In genomic region chr3:136872258-136872657, GRCh38 we compare ENCODE assay signal across 8 cellular contexts. TPM values are rescaled to one million over a fixed set of nuclear protein-coding genes. Genes with fewer than 3 reads are reported as not detected.
DNase-seq lines count a peak whose midpoint lies in the region; ATAC-seq, FAIRE-seq and TF ChIP-seq lines count a peak whose summit lies in the region.
"Not testable (repeated sequence)": the region's sequence is repeated elsewhere in the genome, so short reads cannot be mapped to it uniquely, and the experiment has no call there.
"Had no signal": no experiment of that assay in that cellular context is flagged by ENCODE, and none has a peak within 500 bp of the region (broad histone marks: within the 10 kb centered on the region; RNA-seq: fewer than 3 reads in every experiment).

No MANE protein-coding gene starts in this region.

- not testable (repeated sequence) for ATAC-seq in CD4-positive, alpha-beta T cell (ENCODE audit: poor library complexity); DND-41 (ENCODE audit: insufficient read depth, low read depth); WTC11; effector memory CD8-positive, alpha-beta T cell (replicated peaks); HepG2

- not testable (repeated sequence) for TF ChIP-seq CTCF in CD4-positive, alpha-beta T cell (IDR thresholded peaks at IDR 0.05); DND-41 (IDR thresholded peaks at IDR 0.05; ENCODE audit: borderline replicate concordance, extremely low read depth, low read length, poor library complexity, severe bottlenecking); WTC11 (IDR thresholded peaks at IDR 0.05); HepG2 (CRISPR knock-in tag; IDR thresholded peaks at IDR 0.05); neutrophil (IDR thresholded peaks at IDR 0.05)

- not testable (repeated sequence) for H3K4me3 ChIP-seq in DND-41 (ENCODE audit: low read depth in 1 of 2, low read length in 2 of 2); HepG2 (replicated peaks in 1 of 3; ENCODE audit: insufficient read depth in 1 of 3, low read depth in 2 of 3, low read length in 3 of 3); neutrophil (ENCODE audit: low read depth in 1 of 2, low read length in 1 of 2)

- peaks cover 83% of the 10 kb centered on the region for H3K36me3 Mint-ChIP-seq in CD4-positive, alpha-beta T cell (ENCODE audit: low read depth)
- H3K36me3 Mint-ChIP-seq in WTC11 = peaks cover 29% of the 10 kb centered on the region
- peaks cover 33% of the 10 kb centered on the region for H3K36me3 Mint-ChIP-seq in activated naive CD4-positive, alpha-beta T cell treated with anti-CD3 and anti-CD28 coated beads, Interleukin-2, amount 50 U/mL, for 24 hours
- H3K36me3 Mint-ChIP-seq in effector memory CD8-positive, alpha-beta T cell (ENCODE audit: insufficient read depth) = peaks cover 49% of the 10 kb centered on the region

- H3K4me2 ChIP-seq in DND-41 (ENCODE audit: insufficient read depth, low read length); HepG2 (ENCODE audit: low read depth, low read length): not testable (repeated sequence)

- peaks cover 87% of the 10 kb centered on the region for H3K79me2 ChIP-seq in DND-41 (ENCODE audit: insufficient read depth, low read length)
- peaks cover 83% of the 10 kb centered on the region for H3K79me2 ChIP-seq in HepG2 (ENCODE audit: insufficient read depth, low read length)

- H3K9ac ChIP-seq in DND-41 (ENCODE audit: low read depth, low read length); HepG2 (ENCODE audit: insufficient read depth, low read depth, low read length): not testable (repeated sequence)

- not testable (repeated sequence) for TF ChIP-seq RAD21 in HepG2 (CRISPR knock-in tag; IDR thresholded peaks at IDR 0.05)

- not testable (repeated sequence) for TF ChIP-seq EP300 in HepG2 (IDR thresholded peaks at IDR 0.05; ENCODE audit: low read depth in 2 of 2, low read length in 2 of 2); HepG2 (CRISPR knock-in tag; IDR thresholded peaks at IDR 0.05; ENCODE audit: borderline replicate concordance)

- peak overlapping the region; percentile 50 for H3K27ac Mint-ChIP-seq in CD4-positive, alpha-beta T cell
- peak overlapping the region; percentile 29; the same call in 1 of the 2 replicates for H3K27ac Mint-ChIP-seq in WTC11
- H3K27ac Mint-ChIP-seq in activated naive CD4-positive, alpha-beta T cell treated with anti-CD3 and anti-CD28 coated beads, Interleukin-2, amount 50 U/mL, for 24 hours = peak overlapping the region; percentile 77
- peak overlapping the region in 1 of 2 donors; percentile 10 for H3K27ac Mint-ChIP-seq in effector memory CD8-positive, alpha-beta T cell

- peaks cover 65% of the 10 kb centered on the region for H3K4me1 Mint-ChIP-seq in CD4-positive, alpha-beta T cell (ENCODE audit: low read depth)
- peaks cover 35% of the 10 kb centered on the region for H3K4me1 Mint-ChIP-seq in WTC11
- H3K4me1 Mint-ChIP-seq in activated naive CD4-positive, alpha-beta T cell treated with anti-CD3 and anti-CD28 coated beads, Interleukin-2, amount 50 U/mL, for 24 hours = peaks cover 72% of the 10 kb centered on the region
- peaks cover 47 to 68% of the 10 kb centered on the region in 2 donors for H3K4me1 Mint-ChIP-seq in effector memory CD8-positive, alpha-beta T cell (ENCODE audit: low read depth in 2 of 2)

- intact Hi-C loops in CD4-positive, alpha-beta T cell (cut with DNase I, micrococcal nuclease); HepG2 (cut with micrococcal nuclease; ENCODE audit: unreplicated experiment): not testable (repeated sequence)

- POLR2A ChIA-PET in CD4-positive, alpha-beta T cell (lab: Charles Lee) = interaction anchor here (2.6 kb wide), 1 partner anchor 11 kb away, joined by 11 read pairs; the partner anchor contains the start of gene NCK1
- POLR2A ChIA-PET in WTC11 (lab: Charles Lee) = not testable (repeated sequence)
- POLR2A ChIA-PET in HepG2 (lab: Yijun Ruan, JAX) = interaction anchor here (2.0 kb wide), 1 partner anchor 10 kb away, joined by 6 read pairs; the partner anchor contains the start of gene NCK1

- TF ChIP-seq POLR2A in HepG2 (IDR thresholded peaks at IDR 0.05; ENCODE audit: insufficient read depth in 1 of 2, low read depth in 2 of 2, low read length in 2 of 2) = not testable (repeated sequence)

- in situ Hi-C loops in HepG2 (cut with HindIII; ENCODE audit: extremely low pct_ligation_motif_present, low pct_unique_long_range_greater_than_20kb) = not testable (repeated sequence)

- H4K20me1 ChIP-seq in DND-41 (ENCODE audit: insufficient read depth, low read length) = peaks cover 29% of the 10 kb centered on the region; the same call in 1 of the 2 replicates
- peaks cover 20% of the 10 kb centered on the region for H4K20me1 ChIP-seq in HepG2 (ENCODE audit: insufficient read depth, low read length)

- H3K27ac ChIP-seq in CD4-positive, alpha-beta T cell (ENCODE audit: low read depth, low read length); HepG2 (ENCODE audit: extremely low read length, insufficient read depth, low read length): not testable (repeated sequence)
- 0 out of 2 replicates have a peak overlapping the region, but pooled peaks have one; percentile 1 for H3K27ac ChIP-seq in DND-41 (ENCODE audit: low read length)
- H3K27ac ChIP-seq in neutrophil = peak overlapping the region; percentile 27

- H3K9me3 ChIP-seq in CD4-positive, alpha-beta T cell (ENCODE audit: control insufficient read depth, low read length); DND-41 (ENCODE audit: insufficient read depth, low read length, severe bottlenecking); HepG2 (ENCODE audit: low read length); neutrophil: not testable (repeated sequence)

- H2AFZ ChIP-seq in DND-41 (ENCODE audit: low read depth, low read length); HepG2 (ENCODE audit: low read length): not testable (repeated sequence)

- BruUV-seq in HepG2 (replicated peaks; lab: Mats Ljungman, UMichigan) = not testable (repeated sequence)

- not testable (repeated sequence) for FAIRE-seq in HepG2 (lab: Jason Lieb, UNC)

- H3K4me1 ChIP-seq in DND-41 (ENCODE audit: insufficient read depth, low read length); neutrophil (ENCODE audit: control insufficient read depth in 1 of 2, insufficient read depth in 1 of 2, low read depth in 1 of 2, low read length in 1 of 2): not testable (repeated sequence)
- peaks cover 57% of the 10 kb centered on the region for H3K4me1 ChIP-seq in HepG2 (ENCODE audit: insufficient read depth, low read length)

- H3K9me3 Mint-ChIP-seq in CD4-positive, alpha-beta T cell; activated naive CD4-positive, alpha-beta T cell treated with anti-CD3 and anti-CD28 coated beads, Interleukin-2, amount 50 U/mL, for 24 hours; effector memory CD8-positive, alpha-beta T cell: not testable (repeated sequence)
- H3K9me3 Mint-ChIP-seq in WTC11 = peaks cover 10% of the 10 kb centered on the region

- peaks cover 55% of the 10 kb centered on the region for H3K36me3 ChIP-seq in DND-41 (ENCODE audit: insufficient read depth, low read length)
- not testable (repeated sequence) for H3K36me3 ChIP-seq in HepG2 (replicated peaks in 1 of 2; ENCODE audit: control insufficient read depth in 1 of 2, insufficient read depth in 2 of 2, low read length in 2 of 2); neutrophil

- CTCF ChIA-PET in CD4-positive, alpha-beta T cell (lab: Charles Lee); HepG2 (lab: Yijun Ruan, JAX; ENCODE audit: low intra/inter-chr PET ratio, low total read pairs): not testable (repeated sequence)
- CTCF ChIA-PET in WTC11 (lab: Charles Lee) = interaction anchor here (0.6 kb wide), 1 partner anchor 72 kb away, joined by 3 read pairs; no protein-coding TSS in a partner anchor

- not testable (repeated sequence) for H3K27me3 Mint-ChIP-seq in CD4-positive, alpha-beta T cell; WTC11 (ENCODE audit: low read depth); activated naive CD4-positive, alpha-beta T cell treated with anti-CD3 and anti-CD28 coated beads, Interleukin-2, amount 50 U/mL, for 24 hours; effector memory CD8-positive, alpha-beta T cell

- not testable (repeated sequence) for H3K27me3 ChIP-seq in CD4-positive, alpha-beta T cell (ENCODE audit: control insufficient read depth, insufficient read depth, low read length); DND-41 (ENCODE audit: insufficient read depth, low read length, poor library complexity); HepG2 (ENCODE audit: control insufficient read depth in 1 of 2, insufficient read depth in 2 of 2, low read length in 2 of 2); neutrophil

- not testable (repeated sequence) for DNase-seq in CD4-positive, alpha-beta T cell; DND-41; WTC11 (ENCODE audit: low spot score); effector memory CD8-positive, alpha-beta T cell; HepG2 (ENCODE audit: low spot score)

- 100% methylated on average over 3 of the region's 3 CpGs for WGBS in HepG2 (ENCODE audit: low lambda C conversion rate)

- not testable (repeated sequence) for H3K4me3 Mint-ChIP-seq in CD4-positive, alpha-beta T cell; WTC11; activated naive CD4-positive, alpha-beta T cell treated with anti-CD3 and anti-CD28 coated beads, Interleukin-2, amount 50 U/mL, for 24 hours
- H3K4me3 Mint-ChIP-seq in effector memory CD8-positive, alpha-beta T cell = peak overlapping the region; percentile 44 to 61

RNA-seq across cellular contexts. Expression of gene NCK1, which starts 10.2 kb away (rescaled TPM):
- total RNA-seq in CD4-positive, alpha-beta T cell = 10 to 100 TPM; 52.9 to 55.0 TPM
- total RNA-seq in WTC11 (2021) (24.4 to 31.6 TPM (median 28.9 TPM) in 3 replicates), HepG2 (2016; rRNA removed; fragmentation: Illumina TruSeq; extraction: Trizol) (30.4 and 51.0 TPM in 2 replicates)
- 8.3 and 17.1 TPM in 2 replicates for total RNA-seq in HepG2 (2016; cell fraction: cytosol; rRNA removed; fragmentation: Illumina TruSeq; extraction: Trizol; ENCODE audit: low read depth)
- 35.7 and 48.8 TPM in 2 replicates for total RNA-seq in HepG2 (2016; cell fraction: insoluble cytoplasmic fraction; rRNA removed; fragmentation: Illumina TruSeq; extraction: Trizol)
- total RNA-seq in HepG2 (2016; cell fraction: membrane; rRNA removed; fragmentation: Illumina TruSeq; extraction: Trizol) = 21.3 and 25.2 TPM in 2 replicates
- 27.2 and 29.5 TPM in 2 replicates for total RNA-seq in HepG2 (2016; cell fraction: nucleus; rRNA removed; fragmentation: Illumina TruSeq; extraction: Trizol)
- polyA plus RNA-seq in HepG2 (2011; rRNA removed) = 11.0 and 14.7 TPM in 2 replicates
- polyA plus RNA-seq in HepG2 (2011; cell fraction: cytosol; rRNA removed) = 6.2 and 9.9 TPM in 2 replicates
- 6.5 and 6.9 TPM in 2 replicates for polyA plus RNA-seq in HepG2 (2011; cell fraction: nucleus; rRNA removed)
- 16.0 and 17.6 TPM in 2 replicates for polyA plus RNA-seq in HepG2 (2012)
- 4.2 and 6.7 TPM in 2 replicates for polyA plus RNA-seq in HepG2 (2016; cell fraction: cytosol; fragmentation: Illumina TruSeq; extraction: Trizol; ENCODE audit: low read depth)
- 45.9 and 47.3 TPM in 2 replicates for polyA plus RNA-seq in HepG2 (2016; cell fraction: insoluble cytoplasmic fraction; fragmentation: Illumina TruSeq; extraction: Trizol; ENCODE audit: low read depth)
- 9.9 and 12.4 TPM in 2 replicates for polyA plus RNA-seq in HepG2 (2016; cell fraction: membrane; fragmentation: Illumina TruSeq; extraction: Trizol; ENCODE audit: low read depth)
- 17.3 and 21.6 TPM in 2 replicates for polyA plus RNA-seq in HepG2 (2016; cell fraction: nucleus; fragmentation: Illumina TruSeq; extraction: Trizol; ENCODE audit: insufficient read depth, low read depth)
- polyA minus RNA-seq in HepG2 (2011; rRNA and poly(A)+ RNA removed; ENCODE audit: low replicate concordance) = 8.7 and 12.3 TPM in 2 replicates
- 13.4 and 16.2 TPM in 2 replicates for polyA minus RNA-seq in HepG2 (2011; cell fraction: cytosol; rRNA and poly(A)+ RNA removed)
- 51.5 and 57.7 TPM in 2 replicates for polyA minus RNA-seq in HepG2 (2011; cell fraction: nucleus; rRNA and poly(A)+ RNA removed)

RNA-seq across cellular contexts. Expression of gene SLC35G2, which starts 53.3 kb away (rescaled TPM):
- under 1 TPM in 1 of 2 experiments, not detected in 1; 0.14 TPM for total RNA-seq in CD4-positive, alpha-beta T cell
- 3.3 to 3.6 TPM (median 3.6 TPM) in 3 replicates for total RNA-seq in WTC11 (2021)
- total RNA-seq in HepG2 (2016; rRNA removed; fragmentation: Illumina TruSeq; extraction: Trizol) = 4.2 and 7.6 TPM in 2 replicates
- 2.3 and 2.7 TPM in 2 replicates for total RNA-seq in HepG2 (2016; cell fraction: cytosol; rRNA removed; fragmentation: Illumina TruSeq; extraction: Trizol; ENCODE audit: low read depth)
- total RNA-seq in HepG2 (2016; cell fraction: insoluble cytoplasmic fraction; rRNA removed; fragmentation: Illumina TruSeq; extraction: Trizol) = 4.5 and 6.6 TPM in 2 replicates
- total RNA-seq in HepG2 (2016; cell fraction: membrane; rRNA removed; fragmentation: Illumina TruSeq; extraction: Trizol) = 5.0 and 5.3 TPM in 2 replicates
- 7.8 and 11.3 TPM in 2 replicates for total RNA-seq in HepG2 (2016; cell fraction: nucleus; rRNA removed; fragmentation: Illumina TruSeq; extraction: Trizol)
- 10.3 and 10.7 TPM in 2 replicates for polyA plus RNA-seq in HepG2 (2011; rRNA removed)
- 4.8 and 10.3 TPM in 2 replicates for polyA plus RNA-seq in HepG2 (2011; cell fraction: cytosol; rRNA removed)
- 8.3 and 11.0 TPM in 2 replicates for polyA plus RNA-seq in HepG2 (2011; cell fraction: nucleus; rRNA removed)
- polyA plus RNA-seq in HepG2 (2012) = 10.6 and 13.1 TPM in 2 replicates
- polyA plus RNA-seq in HepG2 (2016; cell fraction: cytosol; fragmentation: Illumina TruSeq; extraction: Trizol; ENCODE audit: low read depth) = 1.1 TPM in 2 replicates
- polyA plus RNA-seq in HepG2 (2016; cell fraction: insoluble cytoplasmic fraction; fragmentation: Illumina TruSeq; extraction: Trizol; ENCODE audit: low read depth) = 3.3 and 3.4 TPM in 2 replicates
- polyA plus RNA-seq in HepG2 (2016; cell fraction: membrane; fragmentation: Illumina TruSeq; extraction: Trizol; ENCODE audit: low read depth) = 1.4 and 1.9 TPM in 2 replicates
- 14.6 and 16.3 TPM in 2 replicates for polyA plus RNA-seq in HepG2 (2016; cell fraction: nucleus; fragmentation: Illumina TruSeq; extraction: Trizol; ENCODE audit: insufficient read depth, low read depth)
- 5.3 and 12.2 TPM in 2 replicates for polyA minus RNA-seq in HepG2 (2011; rRNA and poly(A)+ RNA removed; ENCODE audit: low replicate concordance)
- 3.6 and 5.6 TPM in 2 replicates for polyA minus RNA-seq in HepG2 (2011; cell fraction: cytosol; rRNA and poly(A)+ RNA removed)
- polyA minus RNA-seq in HepG2 (2011; cell fraction: nucleus; rRNA and poly(A)+ RNA removed) = 8.5 and 9.3 TPM in 2 replicates
- polyA plus RNA-seq: CD14-positive monocyte had no signal
